Comparison of ENCODE assay signal across 16 cellular contexts in genomic region chr5:65185468-65185867, GRCh38.
"Had no signal": no experiment of that assay in that cellular context is flagged by ENCODE, and none has a peak within 500 bp of the region (broad histone marks: within the 10 kb centered on the region; RNA-seq: fewer than 3 reads in every experiment).

No MANE protein-coding gene starts in this region.

- H3K27ac Mint-ChIP-seq: activated naive CD4-positive, alpha-beta T cell treated with anti-CD3 and anti-CD28 coated beads for 36 hours; activated T-helper 2 cell treated with anti-CD3 and anti-CD28 coated beads, Interferon-gamma antibody, Interleukin-2, Interleukin-4, amounts not matched to agents 10 μg/mL and 5 μg/mL and 100 μg/mL, durations not matched to agents 14 hours and 24 hours and 36 hours; immature natural killer cell; naive B cell; stimulated activated memory B cell treated with anti-CD40 and anti-IgM and Interleukin-4, amounts not matched to agents 10 μg/mL and 1 μg/mL and 100 μg/mL, for 72 hours had no signal

- H3K27me3 Mint-ChIP-seq: activated naive CD8-positive, alpha-beta T cell treated with anti-CD3 and anti-CD28 coated beads, Interleukin-2, amount 50 U/mL, for 24 hours; naive B cell; stimulated activated memory B cell treated with anti-CD40 and anti-IgM and Interleukin-4, amounts not matched to agents 10 μg/mL and 1 μg/mL and 100 μg/mL, for 72 hours had no signal

- DNase-seq: activated CD4-positive, alpha-beta T cell treated with anti-CD3 and anti-CD28 coated beads, Interleukin-2, amount 50 U/mL, for 4 hours; activated naive CD4-positive, alpha-beta T cell treated with anti-CD3 and anti-CD28 coated beads for 36 hours; activated naive CD8-positive, alpha-beta T cell treated with anti-CD3 and anti-CD28 coated beads, Interleukin-2, amount 50 U/mL, for 24 hours; activated T-cell treated with anti-CD3 and anti-CD28 coated beads for 4 hours; aorta; esophagus squamous epithelium; immature natural killer cell; left colon; lower lobe of right lung; naive B cell; posterior cingulate gyrus; stimulated activated CD4-positive, alpha-beta T cell treated with anti-CD3 and anti-CD28 coated beads, Interleukin-2, amount 100 ng/mL, for 48 hours; transverse colon had no signal

- H3K9me3 ChIP-seq: esophagus squamous epithelium, lower lobe of right lung, transverse colon had no signal

- H3K27me3 ChIP-seq: esophagus squamous epithelium, transverse colon had no signal

- H3K36me3 Mint-ChIP-seq: immature natural killer cell, naive B cell had no signal

- H3K4me1 ChIP-seq: esophagus squamous epithelium, lower lobe of right lung had no signal

- H3K27ac ChIP-seq: esophagus squamous epithelium, lower lobe of right lung, transverse colon had no signal

- H3K4me3 ChIP-seq: esophagus squamous epithelium, lower lobe of right lung, transverse colon had no signal

- H3K36me3 ChIP-seq: esophagus squamous epithelium, lower lobe of right lung, transverse colon had no signal

- H3K4me3 Mint-ChIP-seq: activated naive CD4-positive, alpha-beta T cell treated with anti-CD3 and anti-CD28 coated beads for 36 hours; activated naive CD8-positive, alpha-beta T cell treated with anti-CD3 and anti-CD28 coated beads, Interleukin-2, amount 50 U/mL, for 24 hours; immature natural killer cell; naive B cell; stimulated activated memory B cell treated with anti-CD40 and anti-IgM and Interleukin-4, amounts not matched to agents 10 μg/mL and 1 μg/mL and 100 μg/mL, for 72 hours had no signal

- ATAC-seq: activated CD4-positive, CD25-positive, alpha-beta regulatory T cell treated with anti-CD3 and anti-CD28 coated beads, Interleukin-2, amount 50 U/mL, for 24 hours; activated naive CD8-positive, alpha-beta T cell treated with anti-CD3 and anti-CD28 coated beads, Interleukin-2, amount 50 U/mL, for 24 hours; lower lobe of right lung; stimulated activated memory B cell treated with anti-CD40 and anti-IgM and Interleukin-4, amounts not matched to agents 10 μg/mL and 1 μg/mL and 100 μg/mL, for 72 hours had no signal

- H3K4me1 Mint-ChIP-seq: immature natural killer cell; naive B cell; stimulated activated memory B cell treated with anti-CD40 and anti-IgM and Interleukin-4, amounts not matched to agents 10 μg/mL and 1 μg/mL and 100 μg/mL, for 72 hours had no signal

- H3K9me3 Mint-ChIP-seq: activated naive CD4-positive, alpha-beta T cell treated with anti-CD3 and anti-CD28 coated beads for 36 hours; activated naive CD8-positive, alpha-beta T cell treated with anti-CD3 and anti-CD28 coated beads, Interleukin-2, amount 50 U/mL, for 24 hours; activated T-helper 2 cell treated with anti-CD3 and anti-CD28 coated beads, Interferon-gamma antibody, Interleukin-2, Interleukin-4, amounts not matched to agents 10 μg/mL and 5 μg/mL and 100 μg/mL, durations not matched to agents 14 hours and 24 hours and 36 hours; immature natural killer cell; naive B cell; stimulated activated memory B cell treated with anti-CD40 and anti-IgM and Interleukin-4, amounts not matched to agents 10 μg/mL and 1 μg/mL and 100 μg/mL, for 72 hours had no signal
